1 cellular context compared by ENCODE assay signal in genomic region chr17:43995150-43995471, GRCh38.
TF ChIP-seq lines count a peak whose summit lies in the region.

No MANE protein-coding gene starts in this region.

TF ChIP-seq in HepG2, 621 proteins besides CTCF, POLR2A, EP300 and RAD21 (continued from another document and continues in another):
- TF ChIP-seq IRF1 (CRISPR knock-in tag; IDR thresholded peaks at IDR 0.05; ENCODE audit: low read depth) (no peak), ZFP41 (CRISPR knock-in tag; IDR thresholded peaks at IDR 0.05; ENCODE audit: borderline replicate concordance) (no peak), XRCC5 (optimal IDR thresholded peaks at IDR 0.05; ENCODE audit: low read length) (no peak), SALL1 (CRISPR knock-in tag; IDR thresholded peaks at IDR 0.05) (no peak), PRDM4 (CRISPR knock-in tag; IDR thresholded peaks at IDR 0.05; ENCODE audit: borderline replicate concordance) (no peak), ZNF343 (CRISPR knock-in tag; IDR thresholded peaks at IDR 0.05) (0 out of 2 replicates have a peak, but pooled peaks have one; percentile 54), ONECUT2 (CRISPR knock-in tag; IDR thresholded peaks at IDR 0.05) (no peak), ZNF180 (CRISPR knock-in tag; IDR thresholded peaks at IDR 0.05; ENCODE audit: borderline replicate concordance, low read depth) (no peak), ZNF580 (CRISPR knock-in tag; IDR thresholded peaks at IDR 0.05; ENCODE audit: borderline replicate concordance, low read depth) (no peak), ZNF782 (CRISPR knock-in tag; IDR thresholded peaks at IDR 0.05; ENCODE audit: borderline replicate concordance) (0 out of 2 replicates have a peak, but pooled peaks have one; percentile 36), BCL3 (CRISPR knock-in tag; IDR thresholded peaks at IDR 0.05) (no peak), CAMTA2 (CRISPR knock-in tag; IDR thresholded peaks at IDR 0.05; ENCODE audit: borderline replicate concordance) (no peak), RFX1 (IDR thresholded peaks at IDR 0.05) (no peak), ZBTB21 (CRISPR knock-in tag; IDR thresholded peaks at IDR 0.05) (no peak), HDAC6 (IDR thresholded peaks at IDR 0.05; ENCODE audit: low read depth, low read length) (no peak), MEIS2 (CRISPR knock-in tag; IDR thresholded peaks at IDR 0.05) (no peak), NPAS2 (CRISPR knock-in tag; IDR thresholded peaks at IDR 0.05; ENCODE audit: borderline replicate concordance) (no peak), KLF15 (CRISPR knock-in tag; IDR thresholded peaks at IDR 0.05; ENCODE audit: borderline replicate concordance) (no peak), NFIB (CRISPR knock-in tag; IDR thresholded peaks at IDR 0.05; ENCODE audit: borderline replicate concordance) (no peak), SATB2 (CRISPR knock-in tag; IDR thresholded peaks at IDR 0.05) (no peak), ZNF589 (CRISPR knock-in tag; conservative IDR thresholded peaks at IDR 0.05) (no peak), MAFG (CRISPR knock-in tag; IDR thresholded peaks at IDR 0.05) (no peak), ISX (CRISPR knock-in tag; conservative IDR thresholded peaks at IDR 0.05) (no peak), ZNF788 (CRISPR knock-in tag; IDR thresholded peaks at IDR 0.05; ENCODE audit: borderline replicate concordance) (no peak), ARHGAP35 (CRISPR knock-in tag; IDR thresholded peaks at IDR 0.05; ENCODE audit: borderline replicate concordance) (no peak), ZFP36L1 (CRISPR knock-in tag; IDR thresholded peaks at IDR 0.05) (no peak), POLR2G (IDR thresholded peaks at IDR 0.05; ENCODE audit: low read depth, low read length) (no peak), BRF2 (CRISPR knock-in tag; IDR thresholded peaks at IDR 0.05) (no peak), CEBPG (CRISPR knock-in tag; IDR thresholded peaks at IDR 0.05) (no peak), MEIS1 (CRISPR knock-in tag; IDR thresholded peaks at IDR 0.05; ENCODE audit: borderline replicate concordance) (0 out of 2 replicates have a peak, but pooled peaks have one; percentile 56), ZKSCAN1 (IDR thresholded peaks at IDR 0.05; ENCODE audit: low read length) (no peak), HNRNPH1 (optimal IDR thresholded peaks at IDR 0.05; ENCODE audit: low read depth, low read length) (no peak), CERS6 (CRISPR knock-in tag; IDR thresholded peaks at IDR 0.05) (no peak), ZNF510 (CRISPR knock-in tag; IDR thresholded peaks at IDR 0.05; ENCODE audit: low read depth) (0 out of 2 replicates have a peak, but pooled peaks have one; percentile 52), WIZ (CRISPR knock-in tag; IDR thresholded peaks at IDR 0.05) (no peak), TIGD3 (CRISPR knock-in tag; IDR thresholded peaks at IDR 0.05; ENCODE audit: borderline replicate concordance) (no peak), SRY (CRISPR knock-in tag; IDR thresholded peaks at IDR 0.05) (no peak), ZSCAN21 (CRISPR knock-in tag; IDR thresholded peaks at IDR 0.05; ENCODE audit: borderline replicate concordance) (0 out of 2 replicates have a peak, but pooled peaks have one; percentile 9), HOXA9 (CRISPR knock-in tag; IDR thresholded peaks at IDR 0.05; ENCODE audit: borderline replicate concordance) (no peak), NBN (conservative IDR thresholded peaks at IDR 0.05) (no peak), ELF4 (CRISPR knock-in tag; IDR thresholded peaks at IDR 0.05; ENCODE audit: borderline replicate concordance) (no peak), HMGXB3 (CRISPR knock-in tag; IDR thresholded peaks at IDR 0.05; ENCODE audit: borderline replicate concordance) (no peak), ZEB1 (IDR thresholded peaks at IDR 0.05; ENCODE audit: insufficient replicate concordance, low read depth) (no peak), CBX2 (IDR thresholded peaks at IDR 0.05; ENCODE audit: low read depth, low read length) (no peak), CBX2 (CRISPR knock-in tag; IDR thresholded peaks at IDR 0.05; ENCODE audit: low read depth) (no peak), BORCS8-MEF2B (CRISPR knock-in tag; IDR thresholded peaks at IDR 0.05) (0 out of 2 replicates have a peak, but pooled peaks have one; percentile 2), ZC3H4 (CRISPR knock-in tag; IDR thresholded peaks at IDR 0.05; ENCODE audit: borderline replicate concordance) (no peak), ZNF609 (CRISPR knock-in tag; IDR thresholded peaks at IDR 0.05; ENCODE audit: borderline replicate concordance) (0 out of 2 replicates have a peak, but pooled peaks have one; percentile 20)
